9 cellular contexts compared by ENCODE assay signal in genomic region chr11:45045692-45046471, GRCh38.
DNase-seq lines count a peak whose midpoint lies in the region; ATAC-seq, FAIRE-seq and TF ChIP-seq lines count a peak whose summit lies in the region.
"Had no signal": no experiment of that assay in that cellular context is flagged by ENCODE, and none has a peak within 500 bp of the region (broad histone marks: within the 10 kb centered on the region; RNA-seq: fewer than 3 reads in every experiment).

No MANE protein-coding gene starts in this region.

- WGBS in small intestine, 3 donors: 53 to 63% (median 56%) methylated on average over 19 of the region's 19 CpGs

- H3K4me1 Mint-ChIP-seq in HFFc6 (ENCODE audit: low read depth): peaks cover 13% of the 10 kb centered on the region

- H3K27ac Mint-ChIP-seq in HFFc6: peak overlapping the region; percentile 51; the same call in 1 of the 2 replicates

- intact Hi-C loops in Right ventricle myocardium superior (cut with DNase I): no loop called here

- H3K4me1 ChIP-seq in small intestine (ENCODE audit: control insufficient read depth in 2 of 2, insufficient read depth in 1 of 2, low read depth in 1 of 2, low read length in 1 of 2): peaks cover 0 to 2% of the 10 kb centered on the region in 2 donors

- H3K27ac ChIP-seq in small intestine (ENCODE audit: low read depth in 1 of 2, low read length in 1 of 2): peak overlapping the region in 1 of 2 donors; percentile 47
- H3K27ac ChIP-seq: cardiac muscle cell had no signal

- peak; percentile 15; the same call in 1 of the 2 replicates for TF ChIP-seq CTCF in HFFc6 (IDR thresholded peaks at IDR 0.05)

- H3K4me3 ChIP-seq in small intestine (ENCODE audit: low read depth in 1 of 2, low read length in 2 of 2): no peak overlapping the region
- H3K4me3 ChIP-seq: cardiac muscle cell had no signal

- DNase-seq in HFFc6 (peak; percentile 40), SW480 (ENCODE audit: low spot score) (peak; percentile 73), Right ventricle myocardium superior (peak; percentile 73), small intestine (peak; percentile 6), HuH-7.5 (ENCODE audit: low spot score) (no peak), NCI-H2171 (lab: John Stamatoyannopoulos, UW) (no peak)

- ATAC-seq in Right ventricle myocardium superior (ENCODE audit: poor library complexity): peak; percentile 67
- ATAC-seq in HG03442 (IDR thresholded peaks at IDR 0.05; ENCODE audit: unreplicated experiment): no peak
- no peak for ATAC-seq in HG03108 (IDR thresholded peaks at IDR 0.05; ENCODE audit: unreplicated experiment)

- peak overlapping the region; percentile 50 for H3K4me3 Mint-ChIP-seq in HFFc6

- FAIRE-seq in small intestine (lab: Jason Lieb, UNC): no peak

- H3K9me3 ChIP-seq in small intestine (ENCODE audit: control insufficient read depth, low read depth): no peaks in the 10 kb centered on the region

- H3K27me3 ChIP-seq in small intestine (ENCODE audit: control insufficient read depth in 2 of 2, insufficient read depth in 2 of 2, low read length in 2 of 2): no peaks in the 10 kb centered on the region
- H3K27me3 ChIP-seq: cardiac muscle cell had no signal

- no peaks in the 10 kb centered on the region for H3K36me3 Mint-ChIP-seq in HFFc6 (ENCODE audit: low read depth)

- H3K27me3 Mint-ChIP-seq in HFFc6 (ENCODE audit: insufficient read depth): peaks cover 27% of the 10 kb centered on the region

- no peaks in the 10 kb centered on the region for H3K36me3 ChIP-seq in small intestine (ENCODE audit: control insufficient read depth in 2 of 2, insufficient read depth in 2 of 2, low read length in 2 of 2)
- H3K36me3 ChIP-seq: cardiac muscle cell had no signal

- H3K9me3 Mint-ChIP-seq in HFFc6: no peaks in the 10 kb centered on the region

Comparison
In these comparisons a context has a peak if more than half of its experiments do, and no peak if none do; other contexts are left out.
1. DNase-seq: peak in HFFc6 (single experiment), SW480 (single experiment), Right ventricle myocardium superior (single experiment) and small intestine (single experiment); none in HuH-7.5 (single experiment) and NCI-H2171 (single experiment).